13 cellular contexts compared by ENCODE assay signal in genomic region chr22:20574920-20575353, GRCh38.
"Had no signal": no experiment of that assay in that cellular context is flagged by ENCODE, and none has a peak within 500 bp of the region (broad histone marks: within the 10 kb centered on the region; RNA-seq: fewer than 3 reads in every experiment).

No MANE protein-coding gene starts in this region.

- H3K4me3 ChIP-seq: heart left ventricle, left lung, skin epidermis, tibial artery had no signal

- H3K27ac Mint-ChIP-seq: activated CD4-positive, alpha-beta memory T cell treated with anti-CD3 and anti-CD28 coated beads for 36 hours; activated naive CD8-positive, alpha-beta T cell treated with anti-CD3 and anti-CD28 coated beads, Interleukin-2, amount 50 U/mL, for 24 hours; activated T-helper 2 cell treated with anti-CD3 and anti-CD28 coated beads, Interferon-gamma antibody, Interleukin-2, Interleukin-4, amounts not matched to agents 10 μg/mL and 5 μg/mL and 100 μg/mL, durations not matched to agents 14 hours and 24 hours and 36 hours had no signal

- ATAC-seq: activated naive CD8-positive, alpha-beta T cell treated with anti-CD3 and anti-CD28 coated beads, Interleukin-2, amount 50 U/mL, for 24 hours; heart left ventricle; left lung had no signal

- H3K27me3 ChIP-seq: heart left ventricle, left lung, neutrophil, tibial artery had no signal

- H3K27ac ChIP-seq: heart left ventricle, left lung, neutrophil, skin epidermis, tibial artery had no signal

- DNase-seq: activated CD4-positive, alpha-beta memory T cell treated with anti-CD3 and anti-CD28 coated beads for 36 hours; activated CD4-positive, CD25-positive, alpha-beta regulatory T cell treated with anti-CD3 and anti-CD28 coated beads, Interleukin-2, amount 50 U/mL, for 72 hours; activated naive CD8-positive, alpha-beta T cell treated with anti-CD3 and anti-CD28 coated beads, Interleukin-2, amount 50 U/mL, for 24 hours; heart left ventricle; islet precursor cell; left lung; retina; SIG-M5; T-helper 9 cell; tibial artery had no signal

- H3K9me3 Mint-ChIP-seq: activated CD4-positive, alpha-beta memory T cell treated with anti-CD3 and anti-CD28 coated beads for 36 hours; activated naive CD8-positive, alpha-beta T cell treated with anti-CD3 and anti-CD28 coated beads, Interleukin-2, amount 50 U/mL, for 24 hours; activated T-helper 2 cell treated with anti-CD3 and anti-CD28 coated beads, Interferon-gamma antibody, Interleukin-2, Interleukin-4, amounts not matched to agents 10 μg/mL and 5 μg/mL and 100 μg/mL, durations not matched to agents 14 hours and 24 hours and 36 hours had no signal

- H3K27me3 Mint-ChIP-seq: activated CD4-positive, alpha-beta memory T cell treated with anti-CD3 and anti-CD28 coated beads for 36 hours; activated naive CD8-positive, alpha-beta T cell treated with anti-CD3 and anti-CD28 coated beads, Interleukin-2, amount 50 U/mL, for 24 hours had no signal

- H3K9me3 ChIP-seq: heart left ventricle, left lung, neutrophil, tibial artery had no signal

- H3K4me3 Mint-ChIP-seq: activated CD4-positive, alpha-beta memory T cell treated with anti-CD3 and anti-CD28 coated beads for 36 hours; activated naive CD8-positive, alpha-beta T cell treated with anti-CD3 and anti-CD28 coated beads, Interleukin-2, amount 50 U/mL, for 24 hours had no signal
